In genomic region chr9:16867571-16868311, GRCh38 we compare ENCODE assay signal across 8 cellular contexts. TPM values are rescaled to one million over a fixed set of nuclear protein-coding genes. Genes with fewer than 3 reads are reported as not detected.
A peak's percentile ranks its signal among the peaks of the same experiment; 100 is the strongest.
DNase-seq lines count a peak whose midpoint lies in the region; ATAC-seq and TF ChIP-seq lines count a peak whose summit lies in the region.

No MANE protein-coding gene starts in this region.

- TF ChIP-seq CTCF in HEK293 (tag by site-specific recombination; IDR thresholded peaks at IDR 0.05) (no peak), dorsolateral prefrontal cortex (IDR thresholded peaks at IDR 0.05 in 54 of 56, conservative IDR thresholded peaks at IDR 0.05 in 2 of 56; ENCODE audit: low read depth in 1 of 56, partially characterized antibody in 56 of 56) (no peak)

- no peak for ATAC-seq in HG02642 (IDR thresholded peaks at IDR 0.05; ENCODE audit: poor library complexity, unreplicated experiment)

- CTCF ChIA-PET in HEK293 (lab: Yijun Ruan, JAX): interaction anchor here (0.6 kb wide), 1 partner anchor 352 kb away, joined by 3 read pairs; no protein-coding TSS in a partner anchor

- DNase-seq in astrocyte of the hippocampus (ENCODE audit: low read depth, low spot score) (peak; percentile 65), iPS-NIHi7 (ENCODE audit: extremely low spot score) (peak; percentile 18), NCI-H2196 treated with DMSO at 0.1 percent for 48 hours (lab: John Stamatoyannopoulos, UW; ENCODE audit: unreplicated experiment) (no peak), dorsolateral prefrontal cortex (no peak), GF-D8 (lab: John Stamatoyannopoulos, UW) (no peak)

- H3K4me1 ChIP-seq in HEK293 (ENCODE audit: control insufficient read depth, insufficient read depth, low read length): peaks cover 13% of the 10 kb centered on the region
- peaks cover 0 to 15% (median 3%) of the 10 kb centered on the region in 3 donors for H3K4me1 ChIP-seq in skeletal muscle tissue (ENCODE audit: control insufficient read depth in 3 of 3, insufficient read depth in 3 of 3, low read length in 3 of 3)

- H3K27ac ChIP-seq in HEK293 (ENCODE audit: extremely low read depth, low read depth, low read length): peak overlapping the region; percentile 16; the same call in 1 of the 2 replicates
- H3K27ac ChIP-seq in skeletal muscle tissue (ENCODE audit: low read depth, low read length): no peak overlapping the region
- peak overlapping the region in 1 of 59 donors; percentile 7 for H3K27ac ChIP-seq in dorsolateral prefrontal cortex

- POLR2A ChIA-PET in HEK293 (lab: Yijun Ruan, JAX): no interaction called here

- intact Hi-C loops in dorsolateral prefrontal cortex (cut with DNase I): no loop called here

- H3K9me3 ChIP-seq in HEK293 (ENCODE audit: control insufficient read depth, insufficient read depth, low read depth, low read length) (no peaks in the 10 kb centered on the region), skeletal muscle tissue (ENCODE audit: control insufficient read depth in 3 of 3, low read length in 3 of 3) (no peaks in the 10 kb centered on the region)

- H3K9ac ChIP-seq in skeletal muscle tissue (ENCODE audit: low read depth in 1 of 3, low read length in 3 of 3): peak overlapping the region in 2 of 3 donors; percentile 5 to 70

- H3K4me3 ChIP-seq in HEK293 (ENCODE audit: low read depth, low read length): peak overlapping the region; percentile 11
- peak overlapping the region; percentile 32 to 77 (median 42) for H3K4me3 ChIP-seq in skeletal muscle tissue (ENCODE audit: low read length in 3 of 3)
- H3K4me3 ChIP-seq in dorsolateral prefrontal cortex: peak overlapping the region in 1 of 59 donors; percentile 30

- H3K27me3 ChIP-seq in skeletal muscle tissue (ENCODE audit: control insufficient read depth in 3 of 3, insufficient read depth in 3 of 3, low read length in 3 of 3) (peaks cover 0 to 7% (median 2%) of the 10 kb centered on the region in 3 donors), dorsolateral prefrontal cortex (peaks cover 0 to 95% (median 41%) of the 10 kb centered on the region in 45 donors)

- no peaks in the 10 kb centered on the region for H3K36me3 ChIP-seq in HEK293 (ENCODE audit: control insufficient read depth in 2 of 2, insufficient read depth in 1 of 2, low read length in 2 of 2)
- no peaks in the 10 kb centered on the region for H3K36me3 ChIP-seq in skeletal muscle tissue (ENCODE audit: control insufficient read depth in 3 of 3, insufficient read depth in 3 of 3, low read length in 3 of 3)

TF ChIP-seq in HEK293, 187 proteins besides CTCF, POLR2A, EP300 and RAD21:
- TF ChIP-seq ZNF341 (tag by site-specific recombination; IDR thresholded peaks at IDR 0.05; ENCODE audit: low read depth): no peak
- TF ChIP-seq ZBTB8A (tag by site-specific recombination; IDR thresholded peaks at IDR 0.05): no peak
- no peak for TF ChIP-seq PBX3 (CRISPR knock-in tag; IDR thresholded peaks at IDR 0.05)
- TF ChIP-seq ZEB2 (tag by site-specific recombination; IDR thresholded peaks at IDR 0.05): no peak
- TF ChIP-seq HOXD13 (CRISPR knock-in tag; IDR thresholded peaks at IDR 0.05; ENCODE audit: borderline replicate concordance): no peak
- no peak for TF ChIP-seq SP7 (tag by site-specific recombination; IDR thresholded peaks at IDR 0.05)
- no peak for TF ChIP-seq ZFP3 (tag by site-specific recombination; IDR thresholded peaks at IDR 0.05; ENCODE audit: low read depth)
- TF ChIP-seq ZFP69B (tag by site-specific recombination; IDR thresholded peaks at IDR 0.05): no peak
- no peak for TF ChIP-seq ZNF248 (tag by site-specific recombination; IDR thresholded peaks at IDR 0.05)
- TF ChIP-seq ZNF600 (tag by site-specific recombination; IDR thresholded peaks at IDR 0.05): peak; percentile 27; the same call in 1 of the 2 replicates
- no peak for TF ChIP-seq KLF16 (tag by site-specific recombination; IDR thresholded peaks at IDR 0.05)
- TF ChIP-seq ZXDB (tag by site-specific recombination; IDR thresholded peaks at IDR 0.05): no peak
- no peak for TF ChIP-seq INSM2 (tag by site-specific recombination; IDR thresholded peaks at IDR 0.05)
- TF ChIP-seq ZNF324 (tag by site-specific recombination; IDR thresholded peaks at IDR 0.05): no peak
- TF ChIP-seq PRDM1 (tag by site-specific recombination; IDR thresholded peaks at IDR 0.05): 0 out of 2 replicates have a peak, but pooled peaks have one; percentile 12
- TF ChIP-seq ZNF530 (tag by site-specific recombination; IDR thresholded peaks at IDR 0.05; ENCODE audit: low read depth): no peak
- no peak for TF ChIP-seq SP3 (tag by site-specific recombination; IDR thresholded peaks at IDR 0.05)
- TF ChIP-seq ZNF571 (tag by site-specific recombination; IDR thresholded peaks at IDR 0.05): no peak
- TF ChIP-seq ZNF677 (tag by site-specific recombination; IDR thresholded peaks at IDR 0.05): no peak
- 0 out of 2 replicates have a peak, but pooled peaks have one; percentile 16 for TF ChIP-seq ZFHX2 (tag by site-specific recombination; conservative IDR thresholded peaks at IDR 0.05)
- no peak for TF ChIP-seq ZBTB7A (tag by site-specific recombination; IDR thresholded peaks at IDR 0.05; ENCODE audit: low read depth)
- no peak for TF ChIP-seq HOXA7 (CRISPR knock-in tag; IDR thresholded peaks at IDR 0.05; ENCODE audit: borderline replicate concordance)
- no peak for TF ChIP-seq ZNF548 (tag by site-specific recombination; IDR thresholded peaks at IDR 0.05)
- no peak for TF ChIP-seq MYNN (tag by site-specific recombination; IDR thresholded peaks at IDR 0.05; ENCODE audit: borderline replicate concordance)
- no peak for TF ChIP-seq ZNF510 (tag by site-specific recombination; IDR thresholded peaks at IDR 0.05; ENCODE audit: insufficient replicate concordance)
- TF ChIP-seq, protein P1, sequence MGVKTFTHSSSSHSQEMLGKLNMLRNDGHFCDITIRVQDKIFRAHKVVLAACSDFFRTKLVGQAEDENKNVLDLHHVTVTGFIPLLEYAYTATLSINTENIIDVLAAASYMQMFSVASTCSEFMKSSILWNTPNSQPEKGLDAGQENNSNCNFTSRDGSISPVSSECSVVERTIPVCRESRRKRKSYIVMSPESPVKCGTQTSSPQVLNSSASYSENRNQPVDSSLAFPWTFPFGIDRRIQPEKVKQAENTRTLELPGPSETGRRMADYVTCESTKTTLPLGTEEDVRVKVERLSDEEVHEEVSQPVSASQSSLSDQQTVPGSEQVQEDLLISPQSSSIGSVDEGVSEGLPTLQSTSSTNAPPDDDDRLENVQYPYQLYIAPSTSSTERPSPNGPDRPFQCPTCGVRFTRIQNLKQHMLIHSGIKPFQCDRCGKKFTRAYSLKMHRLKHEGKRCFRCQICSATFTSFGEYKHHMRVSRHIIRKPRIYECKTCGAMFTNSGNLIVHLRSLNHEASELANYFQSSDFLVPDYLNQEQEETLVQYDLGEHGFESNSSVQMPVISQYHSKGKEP (tag by site-specific recombination; IDR thresholded peaks at IDR 0.05): peak; percentile 58; the same call in 1 of the 2 replicates
- TF ChIP-seq ZFP41 (tag by site-specific recombination; IDR thresholded peaks at IDR 0.05; ENCODE audit: borderline replicate concordance): no peak
- no peak for TF ChIP-seq KLF7 (tag by site-specific recombination; IDR thresholded peaks at IDR 0.05; ENCODE audit: borderline replicate concordance)
- TF ChIP-seq ZSCAN30 (tag by site-specific recombination; IDR thresholded peaks at IDR 0.05): no peak
- TF ChIP-seq ZNF112 (tag by site-specific recombination; IDR thresholded peaks at IDR 0.05): no peak
- no peak for TF ChIP-seq ZNF473 (tag by site-specific recombination; IDR thresholded peaks at IDR 0.05)

RNA-seq across cellular contexts. Expression of gene BNC2, which starts 2.7 kb away (rescaled TPM):
- total RNA-seq in skeletal muscle tissue (10.4 TPM), dorsolateral prefrontal cortex (10 to 100 TPM in 1 of 120 experiments, 1 to 10 TPM in 116, under 1 TPM in 3; 0.72 to 12.5 (median 3.7) TPM)

Comparison
In these comparisons a context has a peak if more than half of its experiments do, and no peak if none do; other contexts are left out.
1. DNase-seq: peak in astrocyte of the hippocampus (single experiment) and iPS-NIHi7 (single experiment); none in NCI-H2196 treated with DMSO at 0.1 percent for 48 hours (single experiment), dorsolateral prefrontal cortex (0 of 10) and GF-D8 (single experiment).